ENCODE assay signal across 8 cellular contexts in the genomic region with DNA sequence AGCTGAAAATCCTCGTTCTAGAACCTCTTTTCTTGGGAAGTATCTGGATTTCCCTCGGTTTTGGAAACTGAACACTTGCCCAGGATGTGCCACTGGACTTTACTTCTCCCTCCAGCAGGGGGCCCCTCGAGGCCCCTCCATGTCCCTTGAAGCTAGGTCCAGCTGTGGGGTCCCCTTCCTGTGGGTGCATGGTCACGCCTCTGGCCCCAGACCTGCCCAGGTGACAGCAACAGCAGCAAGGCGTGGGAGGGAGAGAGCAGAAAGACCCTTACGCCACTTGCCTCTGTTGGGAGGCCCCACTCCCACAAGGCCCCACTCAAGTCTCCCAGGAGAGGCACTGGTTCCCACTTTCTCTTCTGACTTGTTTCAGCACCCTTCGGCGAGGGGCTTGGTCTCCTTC. TPM values are rescaled to one million over a fixed set of nuclear protein-coding genes. Genes with fewer than 3 reads are reported as not detected.
A peak's percentile ranks its signal among the peaks of the same experiment; 100 is the strongest.
DNase-seq lines count a peak whose midpoint lies in the region; ATAC-seq and TF ChIP-seq lines count a peak whose summit lies in the region.
"Had no signal": no experiment of that assay in that cellular context is flagged by ENCODE, and none has a peak within 500 bp of the region (broad histone marks: within the 10 kb centered on the region; RNA-seq: fewer than 3 reads in every experiment).

No MANE protein-coding gene starts in this region.

- DNase-seq in GM06990 (ENCODE audit: extremely low read depth, insufficient read length) (no peak), MM.1S (no peak), endodermal cell (peak; percentile 62), sigmoid colon (no peak), NCI-H774 (lab: John Stamatoyannopoulos, UW) (no peak), cerebellar nuclear complex (lab: John Stamatoyannopoulos, UW) (no peak)

- H3K36me3 ChIP-seq in GM06990 (ENCODE audit: control insufficient read depth, insufficient read depth, low read length) (no peaks in the 10 kb centered on the region; the same call in 1 of the 2 replicates), MM.1S (replicated peaks; ENCODE audit: insufficient read depth, low read length) (no peaks in the 10 kb centered on the region), endodermal cell (ENCODE audit: control insufficient read depth, insufficient read depth, low read length) (peaks cover 39% of the 10 kb centered on the region), sigmoid colon (no peaks in the 10 kb centered on the region)

- peaks cover 25% of the 10 kb centered on the region for H3K4me1 Mint-ChIP-seq in endodermal cell

- H3K9me2 ChIP-seq in MM.1S (replicated peaks; ENCODE audit: insufficient read depth, low read length), result no peaks in the 10 kb centered on the region

- H3K9ac ChIP-seq in MM.1S (ENCODE audit: low read length), result no peak overlapping the region
- H3K9ac ChIP-seq in endodermal cell (ENCODE audit: extremely low read depth, low read length, poor library complexity, severe bottlenecking), result no peak overlapping the region

- H3K27me3 ChIP-seq in GM06990 (replicated peaks; ENCODE audit: control insufficient read depth, insufficient read depth, low read length) (no peaks in the 10 kb centered on the region), MM.1S (replicated peaks; ENCODE audit: insufficient read depth, low read length) (peaks cover 7% of the 10 kb centered on the region; the same call in 1 of the 2 replicates), endodermal cell (ENCODE audit: control insufficient read depth, insufficient read depth, low read length, poor library complexity, severe bottlenecking) (no peaks in the 10 kb centered on the region), sigmoid colon (no peaks in the 10 kb centered on the region)

- H3K36me3 Mint-ChIP-seq in endodermal cell (ENCODE audit: low read depth), result peaks cover 31% of the 10 kb centered on the region

- H3K27me3 Mint-ChIP-seq in endodermal cell (ENCODE audit: insufficient read depth), result no peaks in the 10 kb centered on the region

- no peaks in the 10 kb centered on the region for H4K20me1 ChIP-seq in MM.1S (ENCODE audit: insufficient read depth, low read length)

- TF ChIP-seq EP300 in sigmoid colon (IDR thresholded peaks at IDR 0.05), result no peak

- H3K4me3 Mint-ChIP-seq in endodermal cell, result no peak overlapping the region

- no peak overlapping the region for H3K27ac ChIP-seq in MM.1S (ENCODE audit: low read length)
- no peak overlapping the region for H3K27ac ChIP-seq in endodermal cell (ENCODE audit: low read depth, low read length)
- peak overlapping the region in 1 of 4 donors; percentile 41 for H3K27ac ChIP-seq in sigmoid colon

- 86 to 90% methylated on average over 5 to 8 of the region's 8 CpGs for WGBS in endodermal cell (ENCODE audit: insufficient coverage in 1 of 2, insufficient read length in 1 of 2), 2 experiments
- WGBS in sigmoid colon, 2 donors, result 63% methylated on average over 8 of the region's 8 CpGs

- TF ChIP-seq CTCF in GM06990 (IDR thresholded peaks at IDR 0.05; ENCODE audit: insufficient read depth, low read length, poor library complexity, severe bottlenecking), result peak; percentile 85
- peak; percentile 41 for TF ChIP-seq CTCF in MM.1S (IDR thresholded peaks at IDR 0.05; ENCODE audit: low read length)
- TF ChIP-seq CTCF in endodermal cell (conservative IDR thresholded peaks at IDR 0.05), result peak; percentile 79
- TF ChIP-seq CTCF in sigmoid colon (IDR thresholded peaks at IDR 0.05), result peak in 3 of 4 experiments; percentile 15 to 43 (median 42)

- ATAC-seq in GM21423 (IDR thresholded peaks at IDR 0.05; ENCODE audit: unreplicated experiment), result no peak

- no peaks in the 10 kb centered on the region for H3F3A ChIP-seq in MM.1S (ENCODE audit: insufficient read depth, low read length)

- no peaks in the 10 kb centered on the region for H3K4me1 ChIP-seq in MM.1S (ENCODE audit: low read length)
- H3K4me1 ChIP-seq in endodermal cell (ENCODE audit: control insufficient read depth, insufficient read depth, low read length), result peaks cover 20% of the 10 kb centered on the region
- peaks cover 0 to 45% (median 41%) of the 10 kb centered on the region in 4 donors for H3K4me1 ChIP-seq in sigmoid colon

- no peak overlapping the region for H3K27ac Mint-ChIP-seq in endodermal cell

- H3K9me3 ChIP-seq in MM.1S (replicated peaks; ENCODE audit: insufficient read depth, low read length) (no peaks in the 10 kb centered on the region), endodermal cell (ENCODE audit: control insufficient read depth, low read length) (no peaks in the 10 kb centered on the region), sigmoid colon (no peaks in the 10 kb centered on the region)

- H3K4me2 ChIP-seq in MM.1S (ENCODE audit: low read depth, low read length), result no peak overlapping the region

- H3K9me3 Mint-ChIP-seq in endodermal cell, result no peaks in the 10 kb centered on the region

- no peak for TF ChIP-seq POLR2A in sigmoid colon (IDR thresholded peaks at IDR 0.05)

- H3K79me2 ChIP-seq in MM.1S (ENCODE audit: low read length), result no peaks in the 10 kb centered on the region

- intact Hi-C loops in sigmoid colon (cut with DNase I), result no loop called here

- no peak overlapping the region for H2AFZ ChIP-seq in MM.1S (ENCODE audit: low read length)

- H3K4me3 ChIP-seq in GM06990 (replicated peaks; ENCODE audit: low read depth, low read length) (no peak overlapping the region), MM.1S (ENCODE audit: low read length) (no peak overlapping the region), endodermal cell (ENCODE audit: low read length) (peak overlapping the region; percentile 8), sigmoid colon (no peak overlapping the region)

RNA-seq across cellular contexts. Expression of a gene that starts 3.1 kb away (rescaled TPM):
- total RNA-seq in endodermal cell (100 to 1,000 TPM; 234 to 263 TPM), sigmoid colon (10 to 100 TPM; 18.5 to 40.4 (median 33.4) TPM)
- 114 TPM for polyA plus RNA-seq in endodermal cell (2013, experiment 1 of 2)
- polyA plus RNA-seq in endodermal cell (2013, experiment 2 of 2), result 95.7 TPM
- 10 to 100 TPM in 1 of 3 donors, 1 to 10 TPM in 2; 3.0 to 26.7 (median 3.7) TPM for polyA plus RNA-seq in sigmoid colon

RNA-seq across cellular contexts. Expression of a gene that starts 20.0 kb away (rescaled TPM):
- total RNA-seq in endodermal cell (not detected), sigmoid colon (not detected)
- polyA plus RNA-seq in endodermal cell (2013, experiment 1 of 2), result not detected
- polyA plus RNA-seq in endodermal cell (2013, experiment 2 of 2), result not detected
- polyA plus RNA-seq in sigmoid colon, result under 1 TPM in 1 of 3 donors, not detected in 2; 0.22 TPM
- total RNA-seq: glomerular endothelial cell had no signal

Comparison
In these comparisons a context has a peak if more than half of its experiments do, and no peak if none do; other contexts are left out.
1. RNA of a gene that starts 3.1 kb away (total RNA-seq): 234 to 263 TPM in endodermal cell; 18.5 to 40.4 TPM in sigmoid colon; every median in the first group is over 4 times any median in the second.
2. Peak in every context shown above with its lines, with median percentiles within 50 percentile points of each other: CTCF ChIP-seq.